ENCODE assay signal across 9 cellular contexts in the genomic region with DNA sequence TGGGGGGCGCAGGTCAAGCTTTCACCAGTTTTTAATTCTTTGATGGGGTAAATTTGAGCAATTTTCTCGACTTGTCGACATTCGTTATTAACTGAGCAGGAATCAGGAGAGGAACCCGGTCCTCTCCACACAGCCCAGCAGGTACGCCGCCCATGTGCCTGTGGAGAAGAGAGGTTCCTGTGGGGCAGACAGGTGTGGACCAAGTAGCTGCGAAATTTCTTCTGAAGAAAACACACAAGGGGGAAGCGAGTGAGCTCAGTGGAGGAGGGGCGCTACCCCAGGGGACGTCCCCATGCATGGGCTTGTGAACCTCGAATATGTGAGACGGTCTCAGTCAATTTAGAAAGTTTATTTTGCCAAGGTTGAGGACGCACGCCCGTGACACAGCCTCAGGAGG. TPM values are rescaled to one million over a fixed set of nuclear protein-coding genes. Genes with fewer than 3 reads are reported as not detected.
DNase-seq lines count a peak whose midpoint lies in the region; ATAC-seq and TF ChIP-seq lines count a peak whose summit lies in the region.
"Not testable (repeated sequence)": the region's sequence is repeated elsewhere in the genome, so short reads cannot be mapped to it uniquely, and the experiment has no call there.
"Had no signal": no experiment of that assay in that cellular context is flagged by ENCODE, and none has a peak within 500 bp of the region (broad histone marks: within the 10 kb centered on the region; RNA-seq: fewer than 3 reads in every experiment).

No MANE protein-coding gene starts in this region.

- H3K4me3 ChIP-seq in GM12864 (ENCODE audit: low read depth, low read length): peak overlapping the region; percentile 60
- H3K4me3 ChIP-seq in SJCRH30: peak overlapping the region; percentile 85

- H3K27me3 ChIP-seq in SJCRH30, foreskin keratinocyte: not testable (repeated sequence)

- not testable (repeated sequence) for DNase-seq in GM12864 (ENCODE audit: low read depth); SJCRH30; foreskin keratinocyte
- DNase-seq in activated naive CD8-positive, alpha-beta T cell treated with anti-CD3 and anti-CD28 coated beads, Interleukin-2, amount 50 U/mL, for 24 hours: peak; percentile 18
- peak; percentile 6 for DNase-seq in myocyte (ENCODE audit: low read depth)
- DNase-seq in stimulated activated naive CD8-positive, alpha-beta T cell treated with anti-CD3 and anti-CD28 coated beads, Interleukin-15, amount 100 ng/mL, for 72 hours: peak; percentile 18 to 19

- not testable (repeated sequence) for TF ChIP-seq CTCF in GM12864 (IDR thresholded peaks at IDR 0.05; ENCODE audit: low read depth, low read length, missing control alignments); foreskin keratinocyte (conservative IDR thresholded peaks at IDR 0.05)

- not testable (repeated sequence) for H3K36me3 Mint-ChIP-seq in activated naive CD8-positive, alpha-beta T cell treated with anti-CD3 and anti-CD28 coated beads, Interleukin-2, amount 50 U/mL, for 24 hours (ENCODE audit: low read depth)

- H3K4me1 ChIP-seq in SJCRH30, foreskin keratinocyte: not testable (repeated sequence)

- not testable (repeated sequence) for H3K9me3 Mint-ChIP-seq in activated naive CD8-positive, alpha-beta T cell treated with anti-CD3 and anti-CD28 coated beads, Interleukin-2, amount 50 U/mL, for 24 hours; stimulated activated naive CD8-positive, alpha-beta T cell treated with anti-CD3 and anti-CD28 coated beads, Interleukin-15, amount 100 ng/mL, for 72 hours

- not testable (repeated sequence) for H3K27ac ChIP-seq in SJCRH30, foreskin keratinocyte

- peak overlapping the region; percentile 83 for H3K4me3 Mint-ChIP-seq in activated naive CD8-positive, alpha-beta T cell treated with anti-CD3 and anti-CD28 coated beads, Interleukin-2, amount 50 U/mL, for 24 hours
- H3K4me3 Mint-ChIP-seq in stimulated activated naive CD8-positive, alpha-beta T cell treated with anti-CD3 and anti-CD28 coated beads, Interleukin-15, amount 100 ng/mL, for 72 hours: peak overlapping the region; percentile 87 to 90

- not testable (repeated sequence) for H3K9me3 ChIP-seq in SJCRH30 (replicated peaks)

- peak overlapping the region; percentile 46 for H3K27ac Mint-ChIP-seq in activated naive CD8-positive, alpha-beta T cell treated with anti-CD3 and anti-CD28 coated beads, Interleukin-2, amount 50 U/mL, for 24 hours
- peak overlapping the region; percentile 82 to 85 for H3K27ac Mint-ChIP-seq in stimulated activated naive CD8-positive, alpha-beta T cell treated with anti-CD3 and anti-CD28 coated beads, Interleukin-15, amount 100 ng/mL, for 72 hours

- H3K36me3 ChIP-seq in SJCRH30: not testable (repeated sequence)

- not testable (repeated sequence) for H3K27me3 Mint-ChIP-seq in activated naive CD8-positive, alpha-beta T cell treated with anti-CD3 and anti-CD28 coated beads, Interleukin-2, amount 50 U/mL, for 24 hours; stimulated activated naive CD8-positive, alpha-beta T cell treated with anti-CD3 and anti-CD28 coated beads, Interleukin-15, amount 100 ng/mL, for 72 hours

- peak; percentile 18 for ATAC-seq in GM21717 (IDR thresholded peaks at IDR 0.05; ENCODE audit: unreplicated experiment)
- peak; percentile 26 for ATAC-seq in HG03196 (IDR thresholded peaks at IDR 0.05; ENCODE audit: unreplicated experiment)
- peak; percentile 23 for ATAC-seq in activated naive CD8-positive, alpha-beta T cell treated with anti-CD3 and anti-CD28 coated beads, Interleukin-2, amount 50 U/mL, for 24 hours
- peak; percentile 55 for ATAC-seq in foreskin keratinocyte
- ATAC-seq in stimulated activated naive CD8-positive, alpha-beta T cell treated with anti-CD3 and anti-CD28 coated beads, Interleukin-15, amount 100 ng/mL, for 72 hours: peak; percentile 44

- H3K4me1 Mint-ChIP-seq in activated naive CD8-positive, alpha-beta T cell treated with anti-CD3 and anti-CD28 coated beads, Interleukin-2, amount 50 U/mL, for 24 hours: peaks cover 20% of the 10 kb centered on the region
- peaks cover 13% of the 10 kb centered on the region for H3K4me1 Mint-ChIP-seq in stimulated activated naive CD8-positive, alpha-beta T cell treated with anti-CD3 and anti-CD28 coated beads, Interleukin-15, amount 100 ng/mL, for 72 hours

RNA-seq across cellular contexts. Expression of a gene that starts 0.4 kb away (rescaled TPM):
- 17.9 and 19.2 TPM in 2 replicates for total RNA-seq in SJCRH30 (2014; rRNA removed; shearing (Covaris generic))
- total RNA-seq in foreskin keratinocyte (19.6 and 20.7 TPM in 2 replicates), myocyte (8.8 and 9.8 TPM in 2 replicates)
- polyA plus RNA-seq in foreskin keratinocyte: 18.1 and 18.4 TPM in 2 replicates
- polyA plus RNA-seq in myocyte (2012): 31.6 TPM

RNA-seq across cellular contexts. Expression of a gene that starts 45.9 kb away (rescaled TPM):
- total RNA-seq in SJCRH30 (2014; rRNA removed; shearing (Covaris generic)): not detected in 2 replicates
- total RNA-seq in foreskin keratinocyte (not detected in 2 replicates), myocyte (not detected in 2 replicates)
- polyA plus RNA-seq in foreskin keratinocyte: not detected in 2 replicates
- not detected for polyA plus RNA-seq in myocyte (2012)
- total RNA-seq: activated CD8-positive, alpha-beta memory T cell treated with anti-CD3 and anti-CD28 coated beads for 36 hours had no signal
